25 cellular contexts compared by ENCODE assay signal in the genomic region with DNA sequence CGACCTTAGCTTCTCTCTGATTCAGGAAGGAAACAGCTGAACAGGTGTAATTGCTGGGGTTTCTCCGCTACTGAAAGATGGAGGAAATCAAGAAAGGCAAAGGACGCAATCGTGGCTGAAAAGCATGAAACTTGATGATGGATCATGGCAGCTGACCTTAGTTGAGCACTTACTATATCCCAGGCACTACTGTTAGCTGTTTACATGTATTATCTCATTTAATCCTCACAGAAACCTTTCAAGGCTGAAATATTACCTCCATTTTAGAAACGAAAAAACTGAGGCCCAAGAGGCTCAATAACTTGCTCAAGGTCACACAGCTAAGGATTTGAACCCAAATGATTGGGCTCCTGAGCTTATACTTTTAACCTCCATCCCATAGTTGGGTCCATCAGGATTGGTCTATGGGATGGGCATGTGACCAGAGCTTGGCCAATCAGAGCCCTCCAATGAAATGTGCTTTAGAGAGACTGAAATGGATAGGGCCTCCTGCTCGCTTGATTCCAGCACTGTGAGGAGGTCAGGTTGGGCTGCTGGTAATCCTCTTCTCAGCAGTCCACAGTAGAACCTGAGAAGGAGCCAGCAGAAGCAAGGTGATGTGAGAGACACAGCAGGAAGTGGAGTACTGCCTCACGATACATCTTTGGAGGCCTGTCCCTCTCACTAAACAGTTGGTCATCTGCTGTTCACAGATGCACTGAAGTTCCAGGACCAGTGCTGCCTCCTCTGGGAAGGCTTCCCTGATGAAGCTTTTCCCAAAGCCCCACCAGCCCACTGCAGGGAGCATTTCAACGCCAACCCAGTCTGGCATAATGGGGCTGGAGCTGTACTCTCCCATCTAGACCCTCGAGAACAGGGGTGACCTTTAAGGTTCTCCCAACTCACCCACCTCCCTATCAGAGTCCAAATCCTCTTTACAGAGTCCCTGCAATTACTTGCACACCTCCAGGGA. TPM values are rescaled to one million over a fixed set of nuclear protein-coding genes. Genes with fewer than 3 reads are reported as not detected.
DNase-seq lines count a peak whose midpoint lies in the region; ATAC-seq and TF ChIP-seq lines count a peak whose summit lies in the region.
"Had no signal": no experiment of that assay in that cellular context is flagged by ENCODE, and none has a peak within 500 bp of the region (broad histone marks: within the 10 kb centered on the region; RNA-seq: fewer than 3 reads in every experiment).

No MANE protein-coding gene starts in this region.

- H3K27me3 ChIP-seq in Karpas-422 (ENCODE audit: low read length) (no peaks in the 10 kb centered on the region), sigmoid colon (no peaks in the 10 kb centered on the region)
- H3K27me3 ChIP-seq: neural progenitor cell, uterus had no signal

- H3K27me3 Mint-ChIP-seq in activated CD8-positive, alpha-beta memory T cell treated with anti-CD3 and anti-CD28 coated beads, Interleukin-2, amount 10 ng/mL, durations not matched to agents 7 days and 5 days, result no peaks in the 10 kb centered on the region
- H3K27me3 Mint-ChIP-seq in T-helper 2 cell treated with Interferon-gamma antibody and Interleukin-4, amounts not matched to agents 5 μg/mL and 100 μg/mL, for 36 hours (ENCODE audit: low read depth), result no peaks in the 10 kb centered on the region
- H3K27me3 Mint-ChIP-seq: activated CD8-positive, alpha-beta T cell treated with anti-CD3 and anti-CD28 coated beads for 36 hours; activated T-cell treated with anti-CD3 and anti-CD28 coated beads, Interleukin-2, amount 50 U/mL, for 24 hours; dendritic cell treated with granulocyte-macrophage colony-stimulating factor and Interleukin-4, amounts not matched to agents 40 ng/mL and 50 ng/mL, for 4 days had no signal

- in situ Hi-C loops in GM13977 (cut with MboI; ENCODE audit: low pct_unique_long_range_greater_than_20kb, low sequenced_read_pairs, unreplicated experiment), result no loop called here

- no peak overlapping the region for H3K9ac ChIP-seq in Karpas-422 (ENCODE audit: low read length)
- H3K9ac ChIP-seq: neural progenitor cell had no signal

- H3K36me3 Mint-ChIP-seq in activated CD8-positive, alpha-beta memory T cell treated with anti-CD3 and anti-CD28 coated beads, Interleukin-2, amount 10 ng/mL, durations not matched to agents 7 days and 5 days, result peaks cover 18% of the 10 kb centered on the region
- peaks cover 21% of the 10 kb centered on the region for H3K36me3 Mint-ChIP-seq in T-helper 2 cell treated with Interferon-gamma antibody and Interleukin-4, amounts not matched to agents 5 μg/mL and 100 μg/mL, for 36 hours (ENCODE audit: low read depth)

- intact Hi-C loops in sigmoid colon (cut with DNase I), result loop anchor here (10.0 kb wide), 1 partner anchor 164 kb away; a partner anchor contains a TSS

- no peak overlapping the region for H2AFZ ChIP-seq in Karpas-422 (ENCODE audit: low read length)
- H2AFZ ChIP-seq: neural progenitor cell had no signal

- no peak overlapping the region for H3K27ac ChIP-seq in Karpas-422 (ENCODE audit: low read length)
- H3K27ac ChIP-seq in sigmoid colon, result no peak overlapping the region
- H3K27ac ChIP-seq: neural progenitor cell, psoas muscle, uterus had no signal

- 0 out of 2 replicates have a peak, but pooled peaks cover 3% of the 10 kb centered on the region for H4K20me1 ChIP-seq in Karpas-422 (ENCODE audit: insufficient read depth, low read depth, low read length)

- no peak overlapping the region for H3K27ac Mint-ChIP-seq in activated CD8-positive, alpha-beta memory T cell treated with anti-CD3 and anti-CD28 coated beads, Interleukin-2, amount 10 ng/mL, durations not matched to agents 7 days and 5 days
- H3K27ac Mint-ChIP-seq in T-helper 2 cell treated with Interferon-gamma antibody and Interleukin-4, amounts not matched to agents 5 μg/mL and 100 μg/mL, for 36 hours, result no peak overlapping the region
- H3K27ac Mint-ChIP-seq: activated CD8-positive, alpha-beta T cell treated with anti-CD3 and anti-CD28 coated beads for 36 hours; activated naive CD4-positive, alpha-beta T cell treated with anti-CD3 and anti-CD28 coated beads for 36 hours; activated T-cell treated with anti-CD3 and anti-CD28 coated beads, Interleukin-2, amount 50 U/mL, for 24 hours; dendritic cell treated with granulocyte-macrophage colony-stimulating factor and Interleukin-4, amounts not matched to agents 40 ng/mL and 50 ng/mL, for 4 days; neural progenitor cell had no signal

- 95 to 96% methylated on average over 9 of the region's 9 CpGs for WGBS in sigmoid colon, 2 donors

- H3K4me1 ChIP-seq in Karpas-422 (ENCODE audit: low read length) (peaks cover 17% of the 10 kb centered on the region), sigmoid colon (no peaks in the 10 kb centered on the region)
- H3K4me1 ChIP-seq: neural progenitor cell, psoas muscle, uterus had no signal

- H3K4me1 Mint-ChIP-seq in activated CD8-positive, alpha-beta memory T cell treated with anti-CD3 and anti-CD28 coated beads, Interleukin-2, amount 10 ng/mL, durations not matched to agents 7 days and 5 days, result peaks cover 3% of the 10 kb centered on the region
- H3K4me1 Mint-ChIP-seq in T-helper 2 cell treated with Interferon-gamma antibody and Interleukin-4, amounts not matched to agents 5 μg/mL and 100 μg/mL, for 36 hours (ENCODE audit: low read depth), result no peaks in the 10 kb centered on the region

- peaks cover 80% of the 10 kb centered on the region for H3K79me2 ChIP-seq in Karpas-422 (ENCODE audit: low read length)

- DNase-seq in activated CD8-positive, alpha-beta memory T cell treated with anti-CD3 and anti-CD28 coated beads for 24 hours, result peak; percentile 32
- DNase-seq in activated CD8-positive, alpha-beta memory T cell treated with anti-CD3 and anti-CD28 coated beads, Interleukin-2, amount 10 ng/mL, durations not matched to agents 7 days and 5 days, result no peak
- DNase-seq in Karpas-422 (peak; percentile 51), ecto neural progenitor cell (ENCODE audit: low spot score) (peak; percentile 29), sigmoid colon (peak; percentile 43), iPS-NIHi11 (ENCODE audit: low spot score) (no peak), GM13977 (ENCODE audit: low spot score) (no peak)
- no peak for DNase-seq in T-helper 2 cell treated with Interferon-gamma antibody and Interleukin-4, amounts not matched to agents 5 μg/mL and 100 μg/mL, for 36 hours (ENCODE audit: low spot score)
- DNase-seq: activated CD8-positive, alpha-beta T cell treated with anti-CD3 and anti-CD28 coated beads for 36 hours; activated naive CD4-positive, alpha-beta T cell treated with anti-CD3 and anti-CD28 coated beads for 36 hours; activated T-cell treated with anti-CD3 and anti-CD28 coated beads, Interleukin-2, amount 50 U/mL, for 24 hours; COR-L47; DMS79 treated with DMSO at 0.1 percent for 48 hours; kidney glomerular epithelial cell; mammary epithelial cell; NCI-H1048; NCI-H187; NCI-H526 treated with DMSO at 0.1 percent for 48 hours; psoas muscle; small intestine; stimulated activated CD4-positive, alpha-beta T cell treated with anti-CD3 and anti-CD28 coated beads, Interleukin-1b, Interleukin-23, amount 100 ng/mL, for 48 hours; uterus had no signal

- no peak for TF ChIP-seq EP300 in sigmoid colon (IDR thresholded peaks at IDR 0.05)

- no peak overlapping the region for H3K4me3 Mint-ChIP-seq in activated CD8-positive, alpha-beta memory T cell treated with anti-CD3 and anti-CD28 coated beads, Interleukin-2, amount 10 ng/mL, durations not matched to agents 7 days and 5 days
- H3K4me3 Mint-ChIP-seq in T-helper 2 cell treated with Interferon-gamma antibody and Interleukin-4, amounts not matched to agents 5 μg/mL and 100 μg/mL, for 36 hours, result no peak overlapping the region
- H3K4me3 Mint-ChIP-seq: activated CD8-positive, alpha-beta T cell treated with anti-CD3 and anti-CD28 coated beads for 36 hours; activated naive CD4-positive, alpha-beta T cell treated with anti-CD3 and anti-CD28 coated beads for 36 hours; activated T-cell treated with anti-CD3 and anti-CD28 coated beads, Interleukin-2, amount 50 U/mL, for 24 hours; dendritic cell treated with granulocyte-macrophage colony-stimulating factor and Interleukin-4, amounts not matched to agents 40 ng/mL and 50 ng/mL, for 4 days; neural progenitor cell had no signal

- H3K36me3 ChIP-seq in Karpas-422 (ENCODE audit: insufficient read depth, low read length) (peaks cover 14% of the 10 kb centered on the region), sigmoid colon (peaks cover 0 to 20% (median 0%) of the 10 kb centered on the region in 4 donors)
- H3K36me3 ChIP-seq: neural progenitor cell, uterus had no signal

- no peaks in the 10 kb centered on the region for H3K9me2 ChIP-seq in Karpas-422 (replicated peaks; ENCODE audit: insufficient read depth, low read length)

- H3K4me3 ChIP-seq in Karpas-422 (ENCODE audit: low read length), result no peak overlapping the region
- no peak overlapping the region for H3K4me3 ChIP-seq in sigmoid colon
- H3K4me3 ChIP-seq: neural progenitor cell, psoas muscle, uterus had no signal

- no peaks in the 10 kb centered on the region for H3K9me3 Mint-ChIP-seq in activated CD8-positive, alpha-beta memory T cell treated with anti-CD3 and anti-CD28 coated beads, Interleukin-2, amount 10 ng/mL, durations not matched to agents 7 days and 5 days (ENCODE audit: low read depth)
- H3K9me3 Mint-ChIP-seq in T-helper 2 cell treated with Interferon-gamma antibody and Interleukin-4, amounts not matched to agents 5 μg/mL and 100 μg/mL, for 36 hours, result no peaks in the 10 kb centered on the region
- H3K9me3 Mint-ChIP-seq: activated CD8-positive, alpha-beta T cell treated with anti-CD3 and anti-CD28 coated beads for 36 hours; activated naive CD4-positive, alpha-beta T cell treated with anti-CD3 and anti-CD28 coated beads for 36 hours; activated T-cell treated with anti-CD3 and anti-CD28 coated beads, Interleukin-2, amount 50 U/mL, for 24 hours; dendritic cell treated with granulocyte-macrophage colony-stimulating factor and Interleukin-4, amounts not matched to agents 40 ng/mL and 50 ng/mL, for 4 days had no signal

- CTCF ChIA-PET in activated CD8-positive, alpha-beta memory T cell treated with anti-CD3 and anti-CD28 coated beads, Interleukin-2, amount 10 ng/mL, durations not matched to agents 7 days and 5 days (lab: Charles Lee), result interaction anchor here (1.6 kb wide), 1 partner anchor 8 kb away, joined by 8 read pairs; no protein-coding TSS in a partner anchor

- no peak for TF ChIP-seq POLR2A in sigmoid colon (IDR thresholded peaks at IDR 0.05)

- H3K4me2 ChIP-seq in Karpas-422 (ENCODE audit: low read depth, low read length, poor library complexity, severe bottlenecking), result no peak overlapping the region
- H3K4me2 ChIP-seq: neural progenitor cell had no signal

- ATAC-seq in activated CD8-positive, alpha-beta memory T cell treated with anti-CD3 and anti-CD28 coated beads, Interleukin-2, amount 10 ng/mL, durations not matched to agents 7 days and 5 days, result no peak
- ATAC-seq: activated CD4-positive, CD25-positive, alpha-beta regulatory T cell treated with anti-CD3 and anti-CD28 coated beads, Interleukin-2, amount 50 U/mL, for 24 hours; activated CD8-positive, alpha-beta T cell treated with anti-CD3 and anti-CD28 coated beads for 36 hours; psoas muscle had no signal

- H3K9me3 ChIP-seq in Karpas-422 (ENCODE audit: low read length) (peaks cover 5% of the 10 kb centered on the region; the same call in 1 of the 2 replicates), sigmoid colon (no peaks in the 10 kb centered on the region)
- H3K9me3 ChIP-seq: psoas muscle, uterus had no signal

- TF ChIP-seq CTCF in sigmoid colon (IDR thresholded peaks at IDR 0.05) (no peak), GM13977 (IDR thresholded peaks at IDR 0.05; ENCODE audit: extremely low read depth, insufficient read depth, missing control alignments) (no peak)

RNA-seq across cellular contexts. Expression of a gene that starts 10.4 kb away (rescaled TPM):
- 10 to 100 TPM; 60.2 to 64.6 TPM for total RNA-seq in activated CD8-positive, alpha-beta memory T cell treated with anti-CD3 and anti-CD28 coated beads, Interleukin-2, amount 10 ng/mL, durations not matched to agents 7 days and 5 days
- total RNA-seq in Karpas-422 (2014; rRNA removed; shearing (Covaris generic); ENCODE audit: low replicate concordance), result 30.2 and 80.0 TPM in 2 replicates
- 10 to 100 TPM in 3 of 4 donors, 1 to 10 TPM in 1; 9.3 to 17.4 (median 12.7) TPM for total RNA-seq in sigmoid colon
- 10 to 100 TPM in 1 of 3 donors, 1 to 10 TPM in 2; 5.4 to 43.3 (median 7.2) TPM for polyA plus RNA-seq in sigmoid colon

RNA-seq across cellular contexts. Expression of a gene that starts 14.0 kb away (rescaled TPM):
- 10 to 100 TPM; 11.1 to 13.1 TPM for total RNA-seq in activated CD8-positive, alpha-beta memory T cell treated with anti-CD3 and anti-CD28 coated beads, Interleukin-2, amount 10 ng/mL, durations not matched to agents 7 days and 5 days
- total RNA-seq in Karpas-422 (2014; rRNA removed; shearing (Covaris generic); ENCODE audit: low replicate concordance), result 3.0 and 7.0 TPM in 2 replicates
- 10 to 100 TPM in 1 of 4 donors, 1 to 10 TPM in 3; 3.9 to 10.9 (median 5.4) TPM for total RNA-seq in sigmoid colon
- 100 to 1,000 TPM; 154 to 309 (median 214) TPM for polyA plus RNA-seq in sigmoid colon

RNA-seq across cellular contexts. Expression of a gene that starts 58.4 kb away (rescaled TPM):
- 10 to 100 TPM; 48.3 to 50.1 TPM for total RNA-seq in activated CD8-positive, alpha-beta memory T cell treated with anti-CD3 and anti-CD28 coated beads, Interleukin-2, amount 10 ng/mL, durations not matched to agents 7 days and 5 days
- 24.4 and 47.5 TPM in 2 replicates for total RNA-seq in Karpas-422 (2014; rRNA removed; shearing (Covaris generic); ENCODE audit: low replicate concordance)
- total RNA-seq in sigmoid colon, result 10 to 100 TPM; 54.7 to 64.2 (median 62.8) TPM
- polyA plus RNA-seq in sigmoid colon, result 10 to 100 TPM; 11.4 to 12.9 (median 11.6) TPM

Comparison
In these comparisons a context has a peak if more than half of its experiments do, and no peak if none do; other contexts are left out.
1. DNase-seq: peak in activated CD8-positive, alpha-beta memory T cell treated with anti-CD3 and anti-CD28 coated beads for 24 hours (single experiment), Karpas-422 (single experiment), ecto neural progenitor cell (single experiment) and sigmoid colon (single experiment); none in activated CD8-positive, alpha-beta memory T cell treated with anti-CD3 and anti-CD28 coated beads, Interleukin-2, amount 10 ng/mL, durations not matched to agents 7 days and 5 days (single experiment), iPS-NIHi11 (single experiment), GM13977 (single experiment) and T-helper 2 cell treated with Interferon-gamma antibody and Interleukin-4, amounts not matched to agents 5 μg/mL and 100 μg/mL, for 36 hours (single experiment).